In the genomic region with DNA sequence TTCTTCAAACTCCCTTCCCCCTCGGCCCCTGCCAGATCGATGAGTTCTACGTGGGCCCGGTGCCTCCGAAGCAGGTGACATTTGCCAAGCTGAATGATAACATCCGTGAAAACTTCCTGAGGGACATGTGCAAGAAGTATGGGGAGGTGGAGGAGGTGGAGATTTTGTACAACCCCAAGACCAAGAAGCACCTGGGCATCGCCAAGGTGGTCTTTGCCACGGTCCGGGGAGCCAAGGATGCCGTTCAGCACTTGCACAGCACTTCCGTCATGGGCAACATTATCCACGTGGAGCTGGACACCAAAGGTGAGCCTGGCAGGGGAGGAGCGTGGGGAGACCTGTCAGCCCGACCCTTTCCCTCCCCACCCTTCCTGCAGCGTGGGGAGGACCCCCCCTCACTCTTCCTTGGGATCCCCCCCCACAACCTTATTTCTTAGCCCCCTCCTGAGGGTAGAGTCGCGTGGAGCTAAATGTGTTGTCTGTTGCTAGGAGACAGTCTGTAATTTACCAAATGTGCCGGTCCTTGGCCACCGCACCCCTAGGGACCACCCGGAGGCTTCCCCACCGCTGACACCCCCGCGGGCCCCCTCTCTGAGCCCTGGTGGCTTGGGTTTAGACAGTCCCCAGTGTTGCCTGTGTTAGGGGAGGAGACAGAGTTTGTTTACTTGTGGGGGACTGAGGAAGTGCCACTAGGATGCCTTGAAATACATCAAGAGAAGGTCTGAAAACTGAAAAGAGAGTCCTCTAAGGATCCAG, we compare ENCODE assay signal across 9 cellular contexts. TPM values are rescaled to one million over a fixed set of nuclear protein-coding genes. Genes with fewer than 3 reads are reported as not detected.
DNase-seq lines count a peak whose midpoint lies in the region; ATAC-seq and TF ChIP-seq lines count a peak whose summit lies in the region.
"Had no signal": no experiment of that assay in that cellular context is flagged by ENCODE, and none has a peak within 500 bp of the region (broad histone marks: within the 10 kb centered on the region; RNA-seq: fewer than 3 reads in every experiment).

No MANE protein-coding gene starts in this region.

- peak overlapping the region; percentile 92 to 100 (median 98) for H3K4me3 Mint-ChIP-seq in naive thymus-derived CD8-positive, alpha-beta T cell

- H4K20me1 ChIP-seq in MM.1S (ENCODE audit: insufficient read depth, low read length): no peaks in the 10 kb centered on the region

- H3K27ac ChIP-seq in MM.1S (ENCODE audit: low read length): no peak overlapping the region
- peak overlapping the region; percentile 10 for H3K27ac ChIP-seq in cingulate gyrus (ENCODE audit: low read depth, low read length)

- TF ChIP-seq CTCF in MM.1S (IDR thresholded peaks at IDR 0.05; ENCODE audit: low read length) (no peak), GM10266 (IDR thresholded peaks at IDR 0.05; ENCODE audit: control insufficient read depth, insufficient read depth, low read depth, missing control alignments) (no peak)

- peak overlapping the region; percentile 89 to 100 (median 97) for H3K27ac Mint-ChIP-seq in naive thymus-derived CD8-positive, alpha-beta T cell

- H3K4me1 Mint-ChIP-seq in naive thymus-derived CD8-positive, alpha-beta T cell: peaks cover 24 to 51% (median 46%) of the 10 kb centered on the region in 4 donors

- POLR2A ChIA-PET in naive thymus-derived CD8-positive, alpha-beta T cell (lab: Charles Lee): interaction anchor here (0.6 to 37.3 kb wide), 11 partner anchors 9 to 1314 kb away, joined by 3 to 2517 read pairs (median 5); a partner anchor contains a TSS

- no peaks in the 10 kb centered on the region for H3K36me3 ChIP-seq in MM.1S (replicated peaks; ENCODE audit: insufficient read depth, low read length)

- ATAC-seq in naive thymus-derived CD8-positive, alpha-beta T cell: peak; percentile 25 to 29
- no peak for ATAC-seq in HG03159 (IDR thresholded peaks at IDR 0.05; ENCODE audit: unreplicated experiment)
- ATAC-seq in HG03175 (IDR thresholded peaks at IDR 0.05; ENCODE audit: unreplicated experiment): no peak

- H2AFZ ChIP-seq in MM.1S (ENCODE audit: low read length): no peak overlapping the region

- H3K9ac ChIP-seq in MM.1S (ENCODE audit: low read length): peak overlapping the region; percentile 33; the same call in 1 of the 2 replicates

- H3K27me3 Mint-ChIP-seq in naive thymus-derived CD8-positive, alpha-beta T cell: no peaks in the 10 kb centered on the region

- H3F3A ChIP-seq in MM.1S (ENCODE audit: insufficient read depth, low read length): peaks cover 21% of the 10 kb centered on the region

- H3K27me3 ChIP-seq in MM.1S (replicated peaks; ENCODE audit: insufficient read depth, low read length): no peaks in the 10 kb centered on the region

- peaks cover 62% of the 10 kb centered on the region for H3K79me2 ChIP-seq in MM.1S (ENCODE audit: low read length)

- peaks cover 5 to 39% (median 12%) of the 10 kb centered on the region in 3 donors for H3K36me3 Mint-ChIP-seq in naive thymus-derived CD8-positive, alpha-beta T cell

- H3K9me3 ChIP-seq in MM.1S (replicated peaks; ENCODE audit: insufficient read depth, low read length): no peaks in the 10 kb centered on the region

- H3K4me3 ChIP-seq in MM.1S (ENCODE audit: low read length): peak overlapping the region; percentile 55

- peak overlapping the region; percentile 84 for H3K4me2 ChIP-seq in MM.1S (ENCODE audit: low read depth, low read length)

- DNase-seq in COR-L47 (lab: John Stamatoyannopoulos, UW): peak; percentile 6
- DNase-seq in MM.1S: no peak
- peak in 7 of 10 donors; percentile 42 to 84 (median 68) for DNase-seq in naive thymus-derived CD8-positive, alpha-beta T cell
- no peak for DNase-seq in stimulated activated CD8-positive, alpha-beta memory T cell treated with anti-CD3 and anti-CD28 coated beads, Interleukin-4, amount 100 ng/mL, for 48 hours
- no peak for DNase-seq in GM10266 (ENCODE audit: extremely low spot score)

- H3K9me3 Mint-ChIP-seq in naive thymus-derived CD8-positive, alpha-beta T cell: peaks cover 0 to 2% (median 0%) of the 10 kb centered on the region in 9 donors

- H3K4me1 ChIP-seq in MM.1S (ENCODE audit: low read length): no peaks in the 10 kb centered on the region

- H3K9me2 ChIP-seq in MM.1S (replicated peaks; ENCODE audit: insufficient read depth, low read length): no peaks in the 10 kb centered on the region

RNA-seq across cellular contexts. Expression of a gene that starts 2.2 kb away (rescaled TPM):
- 10 to 100 TPM; 92.8 to 93.8 TPM for total RNA-seq in naive thymus-derived CD8-positive, alpha-beta T cell
- 1 to 10 TPM in 2 of 3 donors, under 1 TPM in 1; 0.98 to 3.7 (median 2.8) TPM for polyA plus RNA-seq in naive thymus-derived CD8-positive, alpha-beta T cell

RNA-seq across cellular contexts. Expression of a gene that starts 12.5 kb away (rescaled TPM):
- total RNA-seq in naive thymus-derived CD8-positive, alpha-beta T cell: 100 to 1,000 TPM; 176 to 178 TPM
- polyA plus RNA-seq in naive thymus-derived CD8-positive, alpha-beta T cell: 100 to 1,000 TPM in 1 of 3 donors, 10 to 100 TPM in 2; 79.9 to 101 (median 80.1) TPM

RNA-seq across cellular contexts. Expression of a gene that starts 52.7 kb away (rescaled TPM):
- not detected for total RNA-seq in naive thymus-derived CD8-positive, alpha-beta T cell
- not detected for polyA plus RNA-seq in naive thymus-derived CD8-positive, alpha-beta T cell
- total RNA-seq: pulmonary artery endothelial cell had no signal

Comparison
In these comparisons a context has a peak if more than half of its experiments do, and no peak if none do; other contexts are left out.
1. DNase-seq: peak in COR-L47 (single experiment) and naive thymus-derived CD8-positive, alpha-beta T cell (7 of 10); none in MM.1S (single experiment), stimulated activated CD8-positive, alpha-beta memory T cell treated with anti-CD3 and anti-CD28 coated beads, Interleukin-4, amount 100 ng/mL, for 48 hours (single experiment) and GM10266 (single experiment).
2. ATAC-seq: peak in naive thymus-derived CD8-positive, alpha-beta T cell (2 of 2); none in HG03159 (single experiment) and HG03175 (single experiment).